In the genomic region with DNA sequence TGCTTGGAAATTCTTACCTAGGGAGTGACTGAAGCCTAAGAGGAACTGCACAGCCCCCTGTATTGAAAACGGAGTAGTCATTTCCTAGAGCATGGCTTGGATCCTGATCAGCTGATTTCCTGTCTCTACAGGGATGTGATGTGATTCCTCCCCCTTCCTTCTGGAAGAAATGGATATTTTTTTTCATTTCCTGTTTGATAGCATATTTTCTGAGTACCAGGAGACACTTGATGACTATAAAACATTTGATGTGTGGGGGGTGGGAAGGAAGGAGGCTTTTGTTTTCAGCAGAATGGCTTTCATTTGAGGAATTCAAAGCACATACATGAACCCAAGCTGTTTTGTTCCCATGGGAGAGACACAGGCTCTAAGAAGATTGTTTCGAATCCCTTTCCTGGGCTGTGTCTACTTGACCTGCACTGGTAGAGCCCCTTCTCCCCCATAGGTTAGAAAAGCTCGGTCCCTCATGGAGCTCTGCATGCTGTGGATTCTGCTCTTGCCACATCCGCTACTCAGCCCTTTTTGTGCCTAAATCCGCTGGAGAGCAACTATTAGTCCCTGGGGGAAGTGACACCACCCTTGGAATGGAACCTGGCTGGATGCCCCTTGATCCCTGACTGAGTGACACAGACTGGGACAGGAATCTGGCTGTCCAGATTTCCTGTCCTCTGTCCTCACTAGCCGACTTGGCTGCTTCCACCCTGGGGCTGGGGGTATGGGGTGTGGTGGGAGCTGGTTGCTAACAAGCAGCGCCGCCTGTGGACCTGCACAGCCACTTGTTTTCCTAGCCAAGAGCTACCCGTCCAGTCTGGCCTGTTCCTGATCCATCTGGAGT, we compare ENCODE assay signal across 8 cellular contexts.
DNase-seq lines count a peak whose midpoint lies in the region; ATAC-seq, FAIRE-seq and TF ChIP-seq lines count a peak whose summit lies in the region.

No MANE protein-coding gene starts in this region.

- H3K36me3 ChIP-seq in HepG2 (replicated peaks in 1 of 2; ENCODE audit: control insufficient read depth in 1 of 2, insufficient read depth in 2 of 2, low read length in 2 of 2) (no peaks in the 10 kb centered on the region), tibial artery (no peaks in the 10 kb centered on the region)

- peak; percentile 37 for DNase-seq in NCI-H2227 (lab: John Stamatoyannopoulos, UW; ENCODE audit: unreplicated experiment)
- no peak for DNase-seq in NCI-H2227 treated with DMSO at 0.1 percent for 48 hours (lab: John Stamatoyannopoulos, UW)
- peak; percentile 81 for DNase-seq in cerebellar cortex (ENCODE audit: low spot score)
- peak; percentile 85 for DNase-seq in HepG2 (ENCODE audit: low spot score)
- peak; percentile 74 to 87 for DNase-seq in tibial artery
- DNase-seq in inferior parietal cortex (ENCODE audit: extremely low spot score): no peak
- DNase-seq in activated CD8-positive, alpha-beta memory T cell treated with anti-CD3 and anti-CD28 coated beads, Interleukin-2, amount 50 U/mL, for 4 hours: no peak

- TF ChIP-seq CTCF in HepG2 (CRISPR knock-in tag; IDR thresholded peaks at IDR 0.05) (peak; percentile 86), tibial artery (IDR thresholded peaks at IDR 0.05) (peak; percentile 27 to 47)

- intact Hi-C loops in HepG2 (cut with micrococcal nuclease; ENCODE audit: unreplicated experiment) (loop anchor here (2.0 kb wide), 2 partner anchors 16 to 26 kb away; no protein-coding TSS in a partner anchor), tibial artery (cut with DNase I; ENCODE audit: low total_unique reads) (loop anchor here (10.0 kb wide), 1 partner anchor 62 kb away; no protein-coding TSS in a partner anchor)

- in situ Hi-C loops in HepG2 (cut with HindIII; ENCODE audit: extremely low pct_ligation_motif_present, low pct_unique_long_range_greater_than_20kb): no loop called here

- no TSS peak for BruUV-seq in HepG2 (replicated peaks; lab: Mats Ljungman, UMichigan)

- peaks cover 3% of the 10 kb centered on the region for H3K79me2 ChIP-seq in HepG2 (ENCODE audit: insufficient read depth, low read length)

- H3K27ac ChIP-seq in HepG2 (ENCODE audit: extremely low read length, insufficient read depth, low read length) (peak overlapping the region; percentile 52), tibial artery (peak overlapping the region; percentile 67 to 71)

- WGBS in HepG2 (ENCODE audit: low lambda C conversion rate): 22% methylated on average over 8 of the region's 9 CpGs

- H3K9ac ChIP-seq in HepG2 (ENCODE audit: insufficient read depth, low read depth, low read length): no peak overlapping the region; the same call in 1 of the 2 replicates

- H3K9me3 ChIP-seq in HepG2 (ENCODE audit: low read length) (no peaks in the 10 kb centered on the region), tibial artery (no peaks in the 10 kb centered on the region)

- POLR2A ChIA-PET in HepG2 (lab: Yijun Ruan, JAX): interaction anchor here (1.2 to 1.9 kb wide), 6 partner anchors 9 to 35 kb away, joined by 4 to 22 read pairs (median 9); no protein-coding TSS in a partner anchor

- TF ChIP-seq EP300 in HepG2 (IDR thresholded peaks at IDR 0.05; ENCODE audit: low read depth in 2 of 2, low read length in 2 of 2) (no peak), HepG2 (CRISPR knock-in tag; IDR thresholded peaks at IDR 0.05; ENCODE audit: borderline replicate concordance) (no peak)

- H4K20me1 ChIP-seq in HepG2 (ENCODE audit: insufficient read depth, low read length): no peaks in the 10 kb centered on the region

- H3K4me3 ChIP-seq in HepG2 (replicated peaks in 1 of 3; ENCODE audit: insufficient read depth in 1 of 3, low read depth in 2 of 3, low read length in 3 of 3) (peak overlapping the region in 1 of 3 experiments; percentile 24; a peak in 1 of 6 replicates), tibial artery (no peak overlapping the region)

- peak overlapping the region; percentile 45 for H2AFZ ChIP-seq in HepG2 (ENCODE audit: low read length)

- peak; percentile 87 for FAIRE-seq in HepG2 (lab: Jason Lieb, UNC)

- no peaks in the 10 kb centered on the region for H3K27me3 ChIP-seq in HepG2 (ENCODE audit: control insufficient read depth in 1 of 2, insufficient read depth in 2 of 2, low read length in 2 of 2)
- no peaks in the 10 kb centered on the region for H3K27me3 ChIP-seq in tibial artery

- TF ChIP-seq POLR2A in HepG2 (IDR thresholded peaks at IDR 0.05; ENCODE audit: insufficient read depth in 1 of 2, low read depth in 2 of 2, low read length in 2 of 2): no peak

- H3K4me2 ChIP-seq in HepG2 (ENCODE audit: low read depth, low read length): peak overlapping the region; percentile 62

- CTCF ChIA-PET in HepG2 (lab: Yijun Ruan, JAX; ENCODE audit: low intra/inter-chr PET ratio, low total read pairs): interaction anchor here (1.6 kb wide), 1 partner anchor 30 kb away, joined by 7 read pairs; no protein-coding TSS in a partner anchor

- H3K4me1 ChIP-seq in HepG2 (ENCODE audit: insufficient read depth, low read length) (peaks cover 42% of the 10 kb centered on the region), tibial artery (peaks cover 0 to 69% (median 48%) of the 10 kb centered on the region in 4 donors)

- ATAC-seq in HepG2 (peak; percentile 98), HG02588 (IDR thresholded peaks at IDR 0.05; ENCODE audit: unreplicated experiment) (no peak)

- TF ChIP-seq RAD21 in HepG2 (CRISPR knock-in tag; IDR thresholded peaks at IDR 0.05): peak; percentile 67

TF ChIP-seq in HepG2, 621 proteins besides CTCF, POLR2A, EP300 and RAD21 (continues in another document):
- no peak for TF ChIP-seq FOXJ3 (CRISPR knock-in tag; IDR thresholded peaks at IDR 0.05; ENCODE audit: borderline replicate concordance)
- peak; percentile 38; the same call in 1 of the 2 replicates for TF ChIP-seq ZMYM3 (CRISPR knock-in tag; IDR thresholded peaks at IDR 0.05)
- no peak for TF ChIP-seq GMEB1 (CRISPR knock-in tag; IDR thresholded peaks at IDR 0.05; ENCODE audit: borderline replicate concordance)
- TF ChIP-seq BRCA1 (CRISPR knock-in tag; IDR thresholded peaks at IDR 0.05): no peak
- TF ChIP-seq HMGXB3 (CRISPR knock-in tag; IDR thresholded peaks at IDR 0.05; ENCODE audit: borderline replicate concordance): 0 out of 2 replicates have a peak, but pooled peaks have one; percentile 24
- TF ChIP-seq ZNF879 (CRISPR knock-in tag; IDR thresholded peaks at IDR 0.05): no peak
- peak; percentile 79; the same call in 1 of the 2 replicates for TF ChIP-seq ZNF580 (CRISPR knock-in tag; IDR thresholded peaks at IDR 0.05; ENCODE audit: borderline replicate concordance, low read depth)
- TF ChIP-seq ZNF607 (CRISPR knock-in tag; IDR thresholded peaks at IDR 0.05; ENCODE audit: borderline replicate concordance): peak; percentile 38; the same call in 1 of the 2 replicates
- TF ChIP-seq HOXA5 (CRISPR knock-in tag; IDR thresholded peaks at IDR 0.05): 0 out of 2 replicates have a peak, but pooled peaks have one; percentile 44
- no peak for TF ChIP-seq GABPA (IDR thresholded peaks at IDR 0.05; ENCODE audit: low read depth, low read length)
- peak; percentile 32; the same call in 1 of the 2 replicates for TF ChIP-seq GABPA (CRISPR knock-in tag; IDR thresholded peaks at IDR 0.05; ENCODE audit: low read depth)
- TF ChIP-seq SMC3 (IDR thresholded peaks at IDR 0.05; ENCODE audit: low read length): peak; percentile 42; the same call in 1 of the 2 replicates

Comparison
In these comparisons a context has a peak if more than half of its experiments do, and no peak if none do; other contexts are left out.
1. DNase-seq: peak in NCI-H2227 (single experiment), cerebellar cortex (single experiment), HepG2 (single experiment) and tibial artery (2 of 2); none in NCI-H2227 treated with DMSO at 0.1 percent for 48 hours (single experiment), inferior parietal cortex (single experiment) and activated CD8-positive, alpha-beta memory T cell treated with anti-CD3 and anti-CD28 coated beads, Interleukin-2, amount 50 U/mL, for 4 hours (single experiment).